ENCODE assay signal across 9 cellular contexts in genomic region chr4:9381012-9381534, GRCh38. TPM values are rescaled to one million over a fixed set of nuclear protein-coding genes. Genes with fewer than 3 reads are reported as not detected.
DNase-seq lines count a peak whose midpoint lies in the region; ATAC-seq and TF ChIP-seq lines count a peak whose summit lies in the region.
"Not testable (repeated sequence)": the region's sequence is repeated elsewhere in the genome, so short reads cannot be mapped to it uniquely, and the experiment has no call there.
"Had no signal": no experiment of that assay in that cellular context is flagged by ENCODE, and none has a peak within 500 bp of the region (broad histone marks: within the 10 kb centered on the region; RNA-seq: fewer than 3 reads in every experiment).

No MANE protein-coding gene starts in this region.

- peak; percentile 28 for TF ChIP-seq CTCF in AG10803 (conservative IDR thresholded peaks at IDR 0.05; ENCODE audit: low read length)
- not testable (repeated sequence) for TF ChIP-seq CTCF in omental fat pad (IDR thresholded peaks at IDR 0.05)

- not testable (repeated sequence) for H3K9me3 Mint-ChIP-seq in dendritic cell treated with granulocyte-macrophage colony-stimulating factor and Interleukin-4, amounts not matched to agents 40 ng/mL and 50 ng/mL, for 4 days

- H3K9me3 ChIP-seq in HAP-1, result not testable (repeated sequence)

- H3K4me3 ChIP-seq in AG10803 (ENCODE audit: low read length) (peak overlapping the region; percentile 44), HAP-1 (0 out of 2 replicates have a peak overlapping the region, but pooled peaks have one; percentile 12)

- not testable (repeated sequence) for H3K27me3 ChIP-seq in HAP-1 (ENCODE audit: low read depth)

- not testable (repeated sequence) for H3K27me3 Mint-ChIP-seq in dendritic cell treated with granulocyte-macrophage colony-stimulating factor and Interleukin-4, amounts not matched to agents 40 ng/mL and 50 ng/mL, for 4 days

- not testable (repeated sequence) for ATAC-seq in omental fat pad (ENCODE audit: low FRiP score)

- H3K4me3 Mint-ChIP-seq in dendritic cell treated with granulocyte-macrophage colony-stimulating factor and Interleukin-4, amounts not matched to agents 40 ng/mL and 50 ng/mL, for 4 days, result peak overlapping the region; percentile 64

- intact Hi-C loops in dendritic cell treated with granulocyte-macrophage colony-stimulating factor and Interleukin-4, amounts not matched to agents 40 ng/mL and 50 ng/mL, for 4 days (cut with micrococcal nuclease), result not testable (repeated sequence)

- H3K4me1 ChIP-seq in HAP-1, result not testable (repeated sequence)

- DNase-seq in AG10803 (ENCODE audit: low read depth), result not testable (repeated sequence)
- peak in 1 of 2 experiments; percentile 72 for DNase-seq in HAP-1 (ENCODE audit: low spot score in 2 of 2)
- peak; percentile 13 for DNase-seq in SK-N-DZ (ENCODE audit: low spot score)
- DNase-seq in activated T-cell treated with anti-CD3 and anti-CD28 coated beads for 48 hours (ENCODE audit: low read depth), result peak; percentile 54
- DNase-seq in iPS-NIHi11 (ENCODE audit: low spot score), result peak; percentile 33
- DNase-seq in omental fat pad (ENCODE audit: low spot score), result peak; percentile 22
- DNase-seq in stimulated activated CD4-positive, alpha-beta T cell treated with anti-CD3 and anti-CD28 coated beads, TNF-alpha, amount 100 ng/mL, for 4 hours (ENCODE audit: low read depth in 3 of 3), result peak; percentile 31 to 40 (median 38)

- in situ Hi-C loops in HAP-1 (cut with MboI; ENCODE audit: low sequenced_read_pairs), result not testable (repeated sequence)

- not testable (repeated sequence) for H3K27ac Mint-ChIP-seq in dendritic cell treated with granulocyte-macrophage colony-stimulating factor and Interleukin-4, amounts not matched to agents 40 ng/mL and 50 ng/mL, for 4 days

- H3K36me3 ChIP-seq in HAP-1 (replicated peaks), result not testable (repeated sequence)

- H3K4me1 Mint-ChIP-seq in dendritic cell treated with granulocyte-macrophage colony-stimulating factor and Interleukin-4, amounts not matched to agents 40 ng/mL and 50 ng/mL, for 4 days (ENCODE audit: low read depth), result not testable (repeated sequence)

- H3K36me3 Mint-ChIP-seq in dendritic cell treated with granulocyte-macrophage colony-stimulating factor and Interleukin-4, amounts not matched to agents 40 ng/mL and 50 ng/mL, for 4 days (ENCODE audit: low read depth), result not testable (repeated sequence)

RNA-seq across cellular contexts. Expression of gene USP17L30, which starts 18.1 kb away (rescaled TPM):
- not detected in 2 replicates for polyA plus RNA-seq in SK-N-DZ (2014; cell fraction: cytosol; rRNA removed)
- polyA plus RNA-seq in SK-N-DZ (2014; cell fraction: nucleus; rRNA removed), result not detected in 2 replicates
- not detected for total RNA-seq in omental fat pad
- total RNA-seq: frontal cortex had no signal

RNA-seq across cellular contexts. Expression of gene USP17L29, which starts 27.6 kb away (rescaled TPM):
- not detected in 2 replicates for polyA plus RNA-seq in SK-N-DZ (2014; cell fraction: cytosol; rRNA removed)
- polyA plus RNA-seq in SK-N-DZ (2014; cell fraction: nucleus; rRNA removed), result not detected in 2 replicates
- not detected for total RNA-seq in omental fat pad
- total RNA-seq: frontal cortex had no signal

RNA-seq across cellular contexts. Expression of gene USP17L28, which starts 32.4 kb away (rescaled TPM):
- polyA plus RNA-seq in SK-N-DZ (2014; cell fraction: cytosol; rRNA removed), result not detected in 2 replicates
- not detected in 2 replicates for polyA plus RNA-seq in SK-N-DZ (2014; cell fraction: nucleus; rRNA removed)
- not detected for total RNA-seq in omental fat pad
- total RNA-seq: frontal cortex had no signal

RNA-seq across cellular contexts. Expression of gene USP17L27, which starts 37.1 kb away (rescaled TPM):
- polyA plus RNA-seq in SK-N-DZ (2014; cell fraction: cytosol; rRNA removed), result not detected in 2 replicates
- polyA plus RNA-seq in SK-N-DZ (2014; cell fraction: nucleus; rRNA removed), result not detected in 2 replicates
- not detected for total RNA-seq in omental fat pad
- total RNA-seq: frontal cortex had no signal

RNA-seq across cellular contexts. Expression of gene USP17L5, which starts 41.9 kb away (rescaled TPM):
- polyA plus RNA-seq in SK-N-DZ (2014; cell fraction: cytosol; rRNA removed), result not detected in 2 replicates
- polyA plus RNA-seq in SK-N-DZ (2014; cell fraction: nucleus; rRNA removed), result not detected in 2 replicates
- not detected for total RNA-seq in omental fat pad
- total RNA-seq: frontal cortex had no signal
